12 cellular contexts compared by ENCODE assay signal in the genomic region with DNA sequence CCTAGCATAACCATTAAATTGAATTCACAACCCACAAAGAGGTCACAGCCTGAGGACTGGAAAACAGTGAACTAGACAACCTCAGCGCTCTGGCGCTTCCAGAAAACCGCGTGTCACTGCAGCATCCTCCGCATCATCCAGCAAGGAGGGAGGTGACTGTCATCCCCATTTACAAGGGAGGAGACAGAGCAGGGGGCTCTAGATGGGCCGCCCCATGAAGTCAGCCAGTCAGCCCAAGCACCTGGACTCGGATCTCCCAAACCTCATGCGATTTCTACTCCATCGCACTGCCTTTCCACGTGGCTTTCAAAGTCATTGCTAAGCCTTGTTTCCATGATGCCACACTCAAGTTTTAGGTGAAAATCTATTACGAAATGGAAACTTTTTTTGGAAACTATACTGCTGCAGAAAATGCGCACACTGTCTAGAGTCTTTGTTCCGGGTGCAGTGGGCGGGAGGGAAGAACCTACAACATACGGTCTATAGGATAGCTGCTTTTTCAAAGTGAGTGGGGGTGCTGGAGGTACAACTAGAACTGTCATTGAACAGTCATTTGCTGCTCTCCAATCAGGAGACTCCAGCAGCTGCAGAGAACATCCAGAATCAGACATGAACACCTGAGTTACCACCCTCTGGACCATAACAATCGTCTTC. TPM values are rescaled to one million over a fixed set of nuclear protein-coding genes. Genes with fewer than 3 reads are reported as not detected.
DNase-seq lines count a peak whose midpoint lies in the region; ATAC-seq and TF ChIP-seq lines count a peak whose summit lies in the region.
"Had no signal": no experiment of that assay in that cellular context is flagged by ENCODE, and none has a peak within 500 bp of the region (broad histone marks: within the 10 kb centered on the region; RNA-seq: fewer than 3 reads in every experiment).

No MANE protein-coding gene starts in this region.

- in situ Hi-C loops in G401 (cut with HindIII; ENCODE audit: low sequenced_read_pairs) = no loop called here

- DNase-seq in 8988T (peak; percentile 4), naive B cell (no peak), AML-193 (lab: John Stamatoyannopoulos, UW) (no peak), G401 (ENCODE audit: low spot score) (no peak), lower leg skin (ENCODE audit: low spot score in 2 of 2) (no peak), HuH-7 (ENCODE audit: low spot score) (no peak)
- DNase-seq: aorta, erythroblast, NCI-H82 had no signal

- H3K36me3 Mint-ChIP-seq in activated T-helper 17 cell treated with anti-CD3 and anti-CD28 coated beads, Interleukin-2, amount 50 U/mL, for 72 hours (ENCODE audit: low read depth) = peaks cover 66% of the 10 kb centered on the region
- H3K36me3 Mint-ChIP-seq in naive B cell = no peaks in the 10 kb centered on the region

- peaks cover 0 to 39% of the 10 kb centered on the region in 2 experiments; a peak in 2 of 3 replicates for H3K36me3 ChIP-seq in HEK293 (ENCODE audit: control insufficient read depth in 2 of 2, insufficient read depth in 1 of 2, low read length in 2 of 2)

- no peak for TF ChIP-seq POLR2A in lower leg skin (IDR thresholded peaks at IDR 0.05)

- no peaks in the 10 kb centered on the region for H3K27me3 Mint-ChIP-seq in activated T-helper 17 cell treated with anti-CD3 and anti-CD28 coated beads, Interleukin-2, amount 50 U/mL, for 72 hours
- H3K27me3 Mint-ChIP-seq in naive B cell = no peaks in the 10 kb centered on the region

- no peaks in the 10 kb centered on the region for H3K9me3 ChIP-seq in HEK293 (ENCODE audit: control insufficient read depth, insufficient read depth, low read depth, low read length)

- TF ChIP-seq CTCF in HEK293 (tag by site-specific recombination; IDR thresholded peaks at IDR 0.05) (no peak), lower leg skin (IDR thresholded peaks at IDR 0.05) (no peak)

- 71 to 79% methylated on average over 16 of the region's 16 CpGs for WGBS in lower leg skin, 2 donors

- peaks cover 6% of the 10 kb centered on the region for H3K4me1 ChIP-seq in HEK293 (ENCODE audit: control insufficient read depth, insufficient read depth, low read length)

- peak overlapping the region; percentile 93 for H3K27ac Mint-ChIP-seq in activated T-helper 17 cell treated with anti-CD3 and anti-CD28 coated beads, Interleukin-2, amount 50 U/mL, for 72 hours
- peak overlapping the region in 5 of 6 donors; percentile 15 to 83 (median 47) for H3K27ac Mint-ChIP-seq in naive B cell

- no peak overlapping the region for H3K4me3 ChIP-seq in HEK293 (ENCODE audit: low read depth, low read length)
- H3K4me3 ChIP-seq in lower leg skin (ENCODE audit: low read depth, poor library complexity, severe bottlenecking) = no peak overlapping the region

- H3K4me1 Mint-ChIP-seq in activated T-helper 17 cell treated with anti-CD3 and anti-CD28 coated beads, Interleukin-2, amount 50 U/mL, for 72 hours = peaks cover 19% of the 10 kb centered on the region
- H3K4me1 Mint-ChIP-seq in naive B cell = peaks cover 22 to 50% (median 44%) of the 10 kb centered on the region in 3 donors

- intact Hi-C loops in lower leg skin (cut with DNase I; ENCODE audit: low total_unique reads) = loop anchor here (10.0 kb wide), 1 partner anchor 256 kb away; no protein-coding TSS in a partner anchor

- POLR2A ChIA-PET in HEK293 (lab: Yijun Ruan, JAX) = interaction anchor here (0.7 kb wide), 3 partner anchors 25 to 215 kb away, joined by 3 to 4 read pairs (median 3); no protein-coding TSS in a partner anchor

- H3K9me3 Mint-ChIP-seq in activated T-helper 17 cell treated with anti-CD3 and anti-CD28 coated beads, Interleukin-2, amount 50 U/mL, for 72 hours = no peaks in the 10 kb centered on the region
- H3K9me3 Mint-ChIP-seq in naive B cell = no peaks in the 10 kb centered on the region

- ATAC-seq in activated T-helper 17 cell treated with anti-CD3 and anti-CD28 coated beads, Interleukin-2, amount 50 U/mL, for 72 hours (replicated peaks) = peak; percentile 20
- ATAC-seq in naive B cell (ENCODE audit: low read depth in 2 of 2) = no peak

- H3K4me3 Mint-ChIP-seq in activated T-helper 17 cell treated with anti-CD3 and anti-CD28 coated beads, Interleukin-2, amount 50 U/mL, for 72 hours = peak overlapping the region; percentile 94
- peak overlapping the region in 5 of 8 donors; percentile 12 to 92 (median 87) for H3K4me3 Mint-ChIP-seq in naive B cell

- CTCF ChIA-PET in HEK293 (lab: Yijun Ruan, JAX) = interaction anchor here (1.1 kb wide), 1 partner anchor 15 kb away, joined by 3 read pairs; no protein-coding TSS in a partner anchor

- no peak overlapping the region for H3K27ac ChIP-seq in HEK293 (ENCODE audit: extremely low read depth, low read depth, low read length)
- H3K27ac ChIP-seq: parathyroid adenoma had no signal

TF ChIP-seq in HEK293, 187 proteins besides CTCF, POLR2A, EP300 and RAD21:
- TF ChIP-seq GLI4 (tag by site-specific recombination; IDR thresholded peaks at IDR 0.05) (no peak), ZNF600 (tag by site-specific recombination; IDR thresholded peaks at IDR 0.05) (0 out of 2 replicates have a peak, but pooled peaks have one; percentile 26), ZNF391 (tag by site-specific recombination; IDR thresholded peaks at IDR 0.05; ENCODE audit: borderline replicate concordance, low read depth) (no peak), ZNF37A (tag by site-specific recombination; IDR thresholded peaks at IDR 0.05) (no peak)

RNA-seq across cellular contexts. Expression of gene AP3D1, which starts 2.8 kb away (rescaled TPM):
- total RNA-seq in activated T-helper 17 cell treated with anti-CD3 and anti-CD28 coated beads, Interleukin-2, amount 50 U/mL, for 72 hours = 100 to 1,000 TPM in 1 of 2 donors, 10 to 100 TPM in 1; 83.6 to 108 TPM
- polyA plus RNA-seq in naive B cell (ENCODE audit: low read depth in 6 of 6) = 10 to 100 TPM in 5 of 6 donors, 1 to 10 TPM in 1; 6.7 to 36.3 (median 15.5) TPM
- total RNA-seq in G401 (2014; rRNA removed; shearing (Covaris generic)) = 195 and 235 TPM in 2 replicates
- total RNA-seq in lower leg skin = 10 to 100 TPM; 46.5 to 84.7 (median 71.8) TPM

RNA-seq across cellular contexts. Expression of gene DOT1L, which starts 15.1 kb away (rescaled TPM):
- total RNA-seq in activated T-helper 17 cell treated with anti-CD3 and anti-CD28 coated beads, Interleukin-2, amount 50 U/mL, for 72 hours = 100 to 1,000 TPM in 1 of 2 donors, 10 to 100 TPM in 1; 76.6 to 114 TPM
- polyA plus RNA-seq in naive B cell (ENCODE audit: low read depth in 6 of 6) = 1 to 10 TPM in 1 of 6 donors, under 1 TPM in 5; 0.11 to 2.4 (median 0.70) TPM
- total RNA-seq in G401 (2014; rRNA removed; shearing (Covaris generic)) = 12.1 and 14.8 TPM in 2 replicates
- 10 to 100 TPM; 17.5 to 31.3 (median 20.7) TPM for total RNA-seq in lower leg skin

RNA-seq across cellular contexts. Expression of gene IZUMO4, which starts 51.9 kb away (rescaled TPM):
- total RNA-seq in activated T-helper 17 cell treated with anti-CD3 and anti-CD28 coated beads, Interleukin-2, amount 50 U/mL, for 72 hours = 100 to 1,000 TPM in 1 of 2 donors, 10 to 100 TPM in 1; 13.9 to 143 TPM
- 1 to 10 TPM in 1 of 6 donors, under 1 TPM in 5; 0.48 to 1.2 (median 0.85) TPM for polyA plus RNA-seq in naive B cell (ENCODE audit: low read depth in 6 of 6)
- 0.25 and 4.0 TPM in 2 replicates for total RNA-seq in G401 (2014; rRNA removed; shearing (Covaris generic))
- total RNA-seq in lower leg skin = 1 to 10 TPM in 3 of 4 donors, under 1 TPM in 1; 0.25 to 8.8 (median 4.3) TPM

RNA-seq across cellular contexts. Expression of gene MOB3A, which starts 52.5 kb away (rescaled TPM):
- 100 to 1,000 TPM; 271 to 387 TPM for total RNA-seq in activated T-helper 17 cell treated with anti-CD3 and anti-CD28 coated beads, Interleukin-2, amount 50 U/mL, for 72 hours
- 100 to 1,000 TPM in 1 of 6 donors, 10 to 100 TPM in 5; 52.2 to 106 (median 75.1) TPM for polyA plus RNA-seq in naive B cell (ENCODE audit: low read depth in 6 of 6)
- total RNA-seq in G401 (2014; rRNA removed; shearing (Covaris generic)) = 20.6 and 29.0 TPM in 2 replicates
- 10 to 100 TPM; 26.4 to 46.0 (median 34.5) TPM for total RNA-seq in lower leg skin
